11 cellular contexts compared by ENCODE assay signal in the genomic region with DNA sequence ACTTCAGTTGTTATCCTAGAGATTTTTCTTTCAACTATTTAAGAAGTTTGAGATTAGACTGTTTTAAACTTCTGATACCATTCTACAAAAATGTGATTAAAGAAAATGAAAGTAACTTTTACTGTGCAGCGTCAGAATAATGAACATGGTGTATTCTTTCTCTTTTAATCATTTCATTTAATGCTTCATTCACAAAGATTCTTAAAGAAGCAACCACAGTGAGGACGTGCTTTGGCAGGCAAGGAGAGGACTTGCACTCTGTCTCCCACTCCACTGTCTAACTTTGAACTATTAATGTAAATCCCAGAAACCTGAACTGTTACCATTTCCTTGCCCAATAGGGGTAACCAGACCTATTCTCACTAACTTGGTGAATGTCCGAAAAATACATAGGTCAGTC.
DNase-seq lines count a peak whose midpoint lies in the region; ATAC-seq and TF ChIP-seq lines count a peak whose summit lies in the region.
"Had no signal": no experiment of that assay in that cellular context is flagged by ENCODE, and none has a peak within 500 bp of the region (broad histone marks: within the 10 kb centered on the region; RNA-seq: fewer than 3 reads in every experiment).

No MANE protein-coding gene starts in this region.

- H3K4me1 ChIP-seq in spleen, result peaks cover 9 to 31% (median 19%) of the 10 kb centered on the region in 6 donors

- H3K4me3 ChIP-seq in epithelial cell of proximal tubule (ENCODE audit: low read depth, low read length) (peak overlapping the region; percentile 25), spleen (peak overlapping the region in 2 of 8 donors; percentile 17 to 57)

- peak overlapping the region; percentile 69 for H3K4me3 Mint-ChIP-seq in activated T-cell treated with anti-CD3 and anti-CD28 coated beads, Interleukin-2, amount 50 U/mL, for 4 hours
- peak overlapping the region; percentile 56 to 75 (median 56) for H3K4me3 Mint-ChIP-seq in T-cell
- H3K4me3 Mint-ChIP-seq: nephron progenitor cell, WTC11 had no signal

- H3K9me3 Mint-ChIP-seq in activated T-cell treated with anti-CD3 and anti-CD28 coated beads, Interleukin-2, amount 50 U/mL, for 4 hours, result no peaks in the 10 kb centered on the region
- H3K9me3 Mint-ChIP-seq in T-cell, result no peaks in the 10 kb centered on the region
- H3K9me3 Mint-ChIP-seq: nephron progenitor cell, WTC11 had no signal

- no peaks in the 10 kb centered on the region for H3K9me3 ChIP-seq in spleen
- H3K9me3 ChIP-seq: heart right ventricle had no signal

- POLR2A ChIA-PET in T-cell (lab: Charles Lee), result interaction anchor here in 1 of 2 donors (0.8 kb wide), 1 partner anchor 25 kb away, joined by 3 read pairs; no protein-coding TSS in a partner anchor

- H3K27ac ChIP-seq in spleen, result peak overlapping the region in 6 of 8 donors; percentile 16 to 61 (median 52)

- no peaks in the 10 kb centered on the region for H3K27me3 ChIP-seq in spleen (replicated peaks in 1 of 7)
- H3K27me3 ChIP-seq: heart right ventricle had no signal

- TF ChIP-seq POLR2A in spleen (IDR thresholded peaks at IDR 0.05), result no peak

- WGBS in spleen, 5 donors, result 41 to 53% (median 45%) methylated on average over 3 of the region's 3 CpGs

- no peaks in the 10 kb centered on the region for H3K27me3 Mint-ChIP-seq in activated T-cell treated with anti-CD3 and anti-CD28 coated beads, Interleukin-2, amount 50 U/mL, for 4 hours (ENCODE audit: low read depth)
- H3K27me3 Mint-ChIP-seq in T-cell, result no peaks in the 10 kb centered on the region

- no peak for DNase-seq in activated T-cell treated with anti-CD3 and anti-CD28 coated beads, Interleukin-2, amount 50 U/mL, for 4 hours
- DNase-seq in activated T-cell treated with anti-CD3 and anti-CD28 coated beads, Interleukin-2, amount 50 U/mL, for 48 hours, result no peak
- DNase-seq in T-cell, result no peak
- DNase-seq in epithelial cell of proximal tubule (ENCODE audit: low read depth), result no peak
- DNase-seq in spleen, result no peak
- DNase-seq: heart right ventricle, nephron progenitor cell had no signal

- peak overlapping the region; percentile 62 to 71 for H3K27ac Mint-ChIP-seq in T-cell
- H3K27ac Mint-ChIP-seq: nephron progenitor cell, WTC11 had no signal

- TF ChIP-seq CTCF in epithelial cell of proximal tubule (conservative IDR thresholded peaks at IDR 0.05; ENCODE audit: low read depth, low read length) (no peak), spleen (IDR thresholded peaks at IDR 0.05 in 8 of 11, conservative IDR thresholded peaks at IDR 0.05 in 3 of 11) (no peak)

- H3K36me3 Mint-ChIP-seq in activated T-cell treated with anti-CD3 and anti-CD28 coated beads, Interleukin-2, amount 50 U/mL, for 4 hours (ENCODE audit: insufficient read depth), result no peaks in the 10 kb centered on the region
- H3K36me3 Mint-ChIP-seq in T-cell, result no peaks in the 10 kb centered on the region
- H3K36me3 Mint-ChIP-seq: WTC11 had no signal

- intact Hi-C loops in spleen (cut with DNase I; ENCODE audit: low total_unique reads), result no loop called here

- H3K4me1 Mint-ChIP-seq in activated T-cell treated with anti-CD3 and anti-CD28 coated beads, Interleukin-2, amount 50 U/mL, for 4 hours (ENCODE audit: low read depth), result peaks cover 24% of the 10 kb centered on the region
- peaks cover 20 to 26% (median 23%) of the 10 kb centered on the region in 3 donors for H3K4me1 Mint-ChIP-seq in T-cell

- ATAC-seq in activated T-cell treated with anti-CD3 and anti-CD28 coated beads, Interleukin-2, amount 50 U/mL, for 4 hours, result peak in 1 of 2 donors; percentile 41
- ATAC-seq in T-cell (replicated peaks in 1 of 4) (peak in 2 of 4 experiments; percentile 35), GM19467 (IDR thresholded peaks at IDR 0.05; ENCODE audit: unreplicated experiment) (no peak), HG02588 (IDR thresholded peaks at IDR 0.05; ENCODE audit: unreplicated experiment) (no peak), GM19328 (IDR thresholded peaks at IDR 0.05; ENCODE audit: unreplicated experiment) (no peak)
- ATAC-seq: heart right ventricle, WTC11 had no signal

- no peaks in the 10 kb centered on the region for H3K36me3 ChIP-seq in spleen
- H3K36me3 ChIP-seq: heart right ventricle had no signal

- CTCF ChIA-PET in T-cell (lab: Charles Lee), result no interaction called here
